ENCODE assay signal across 1 cellular context in genomic region chr17:56960596-56961538, GRCh38.
A peak's percentile ranks its signal among the peaks of the same experiment; 100 is the strongest.
TF ChIP-seq lines count a peak whose summit lies in the region.

Gene COIL, minus strand, starts transcription at chr17:56961050. Its CDS starts 31 bp downstream, at chr17:56961019.

TF ChIP-seq in HepG2, 621 proteins besides CTCF, POLR2A, EP300 and RAD21 (continued from another document and continues in another):
- TF ChIP-seq RERE (CRISPR knock-in tag; IDR thresholded peaks at IDR 0.05; ENCODE audit: low read depth) (no peak), GABPB1 (CRISPR knock-in tag; IDR thresholded peaks at IDR 0.05) (peak; percentile 90), ZNF703 (CRISPR knock-in tag; IDR thresholded peaks at IDR 0.05; ENCODE audit: borderline replicate concordance) (no peak; the same call in 1 of the 2 replicates), TBP (CRISPR knock-in tag; IDR thresholded peaks at IDR 0.05) (no peak), KIAA2018 (CRISPR knock-in tag; IDR thresholded peaks at IDR 0.05; ENCODE audit: borderline replicate concordance) (peak; percentile 63; the same call in 1 of the 2 replicates), ZNF766 (CRISPR knock-in tag; IDR thresholded peaks at IDR 0.05; ENCODE audit: borderline replicate concordance) (peak; percentile 91; the same call in 1 of the 2 replicates), ZNF513 (CRISPR knock-in tag; conservative IDR thresholded peaks at IDR 0.05) (no peak), ZNF382 (CRISPR knock-in tag; IDR thresholded peaks at IDR 0.05; ENCODE audit: borderline replicate concordance) (no peak), HCFC1 (IDR thresholded peaks at IDR 0.05; ENCODE audit: low read depth, low read length) (peak; percentile 36; the same call in 1 of the 2 replicates), THRA (CRISPR knock-in tag; IDR thresholded peaks at IDR 0.05; ENCODE audit: borderline replicate concordance) (peak; percentile 80), HINFP (CRISPR knock-in tag; IDR thresholded peaks at IDR 0.05; ENCODE audit: low read depth) (peak; percentile 78; the same call in 1 of the 2 replicates), ZFAT (CRISPR knock-in tag; conservative IDR thresholded peaks at IDR 0.05) (no peak; the same call in 1 of the 2 replicates), BRCA1 (CRISPR knock-in tag; IDR thresholded peaks at IDR 0.05) (peak; percentile 88; the same call in 1 of the 2 replicates), THAP7 (CRISPR knock-in tag; IDR thresholded peaks at IDR 0.05) (peak; percentile 77; the same call in 1 of the 2 replicates), NFAT5 (CRISPR knock-in tag; IDR thresholded peaks at IDR 0.05) (no peak; the same call in 1 of the 2 replicates), ZNF672 (CRISPR knock-in tag; IDR thresholded peaks at IDR 0.05) (no peak), KDM3A (CRISPR knock-in tag; IDR thresholded peaks at IDR 0.05; ENCODE audit: low read depth) (peak; percentile 95), GRHL1 (CRISPR knock-in tag; conservative IDR thresholded peaks at IDR 0.05) (no peak), NFATC3 (CRISPR knock-in tag; IDR thresholded peaks at IDR 0.05) (peak; percentile 73; the same call in 1 of the 2 replicates), NRL (CRISPR knock-in tag; IDR thresholded peaks at IDR 0.05; ENCODE audit: borderline replicate concordance) (peak; percentile 92), ZBTB21 (CRISPR knock-in tag; IDR thresholded peaks at IDR 0.05) (no peak), SOX5 (CRISPR knock-in tag; IDR thresholded peaks at IDR 0.05; ENCODE audit: borderline replicate concordance) (peak; percentile 62; the same call in 1 of the 2 replicates), MAFK (conservative IDR thresholded peaks at IDR 0.05 in 1 of 2, IDR thresholded peaks at IDR 0.05 in 1 of 2; ENCODE audit: low read length in 2 of 2) (no peak), ZNF160 (CRISPR knock-in tag; IDR thresholded peaks at IDR 0.05) (peak; percentile 80)
